Comparison of ENCODE assay signal across 9 cellular contexts in the genomic region with DNA sequence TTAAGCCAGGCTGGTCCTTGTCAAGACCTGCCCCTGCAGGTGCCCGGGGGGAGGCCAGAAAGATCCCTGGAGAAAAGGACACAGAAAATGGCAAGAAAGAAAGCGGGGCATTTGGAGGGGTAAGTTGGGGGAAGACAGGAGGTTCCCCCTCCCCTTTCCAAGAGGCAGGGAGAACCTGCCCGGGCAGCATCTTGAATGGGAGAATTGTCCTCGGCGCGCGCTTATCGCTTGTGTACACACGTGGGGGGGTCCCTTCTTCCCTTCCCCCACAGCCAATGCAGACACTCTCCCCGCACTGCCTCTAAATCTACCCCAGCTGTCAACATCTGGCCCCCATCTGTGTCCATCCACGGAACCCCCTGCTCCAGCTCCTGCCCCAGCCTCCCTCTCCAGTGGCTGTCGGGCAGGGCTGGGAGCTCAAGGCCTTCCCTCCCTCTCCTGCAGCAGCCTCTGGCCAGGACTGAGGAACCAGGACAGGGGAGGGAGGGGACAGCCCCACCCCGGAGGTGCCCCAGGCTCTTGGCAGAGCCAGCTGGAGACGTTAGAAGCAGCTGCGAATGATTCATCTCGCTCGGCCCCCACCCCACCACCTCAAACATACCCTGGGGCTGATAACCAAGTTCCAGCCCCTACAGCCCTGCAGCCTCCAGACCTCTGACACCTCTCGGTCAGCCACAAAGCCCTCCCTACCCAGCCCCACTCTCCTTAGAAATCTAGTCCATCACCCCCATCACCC. TPM values are rescaled to one million over a fixed set of nuclear protein-coding genes. Genes with fewer than 3 reads are reported as not detected.
DNase-seq lines count a peak whose midpoint lies in the region; ATAC-seq and TF ChIP-seq lines count a peak whose summit lies in the region.
"Had no signal": no experiment of that assay in that cellular context is flagged by ENCODE, and none has a peak within 500 bp of the region (broad histone marks: within the 10 kb centered on the region; RNA-seq: fewer than 3 reads in every experiment).

No MANE protein-coding gene starts in this region.

- H3K36me3 ChIP-seq in SK-N-MC (ENCODE audit: insufficient read depth, low read length), result peaks cover 41% of the 10 kb centered on the region
- H3K36me3 ChIP-seq in HAP-1 (replicated peaks), result peaks cover 36% of the 10 kb centered on the region

- H3K27ac ChIP-seq in SK-N-MC, result peak overlapping the region; percentile 60; the same call in 1 of the 2 replicates

- H3K9me3 Mint-ChIP-seq in glutamatergic neuron (ENCODE audit: unreplicated experiment) (peaks cover 18% of the 10 kb centered on the region), type B pancreatic cell (no peaks in the 10 kb centered on the region)
- H3K9me3 Mint-ChIP-seq: T-helper 1 cell treated with Interleukin-12 subunit alpha and Interleukin-12 subunit beta and Interleukin-4 antibody, amounts not matched to agents 30 μg/mL and 1 μg/mL, for 36 hours had no signal

- H3K4me1 ChIP-seq in HAP-1, result no peaks in the 10 kb centered on the region

- H3K27ac Mint-ChIP-seq in glutamatergic neuron (ENCODE audit: unreplicated experiment), result peak overlapping the region; percentile 98
- peak overlapping the region; percentile 70 for H3K27ac Mint-ChIP-seq in type B pancreatic cell
- H3K27ac Mint-ChIP-seq: T-helper 1 cell treated with Interleukin-12 subunit alpha and Interleukin-12 subunit beta and Interleukin-4 antibody, amounts not matched to agents 30 μg/mL and 1 μg/mL, for 36 hours had no signal

- H3K36me3 Mint-ChIP-seq in glutamatergic neuron (ENCODE audit: unreplicated experiment), result peaks cover 3% of the 10 kb centered on the region
- peaks cover 13% of the 10 kb centered on the region for H3K36me3 Mint-ChIP-seq in type B pancreatic cell

- no peak overlapping the region for H3K9ac ChIP-seq in SK-N-MC (ENCODE audit: insufficient read length)

- H3K27me3 ChIP-seq in HAP-1 (ENCODE audit: low read depth), result no peaks in the 10 kb centered on the region

- in situ Hi-C loops in HAP-1 (cut with MboI; ENCODE audit: low sequenced_read_pairs), result no loop called here

- peak; percentile 67 for DNase-seq in HK-2 (ENCODE audit: unreplicated experiment)
- no peak for DNase-seq in SK-N-MC (ENCODE audit: low read depth, low spot score)
- DNase-seq in glutamatergic neuron, result peak; percentile 71
- DNase-seq in type B pancreatic cell (ENCODE audit: extremely low spot score, unreplicated experiment), result no peak
- DNase-seq in GM10266 (ENCODE audit: extremely low spot score), result no peak
- no peak for DNase-seq in HAP-1 (ENCODE audit: low spot score in 2 of 2)

- H3K4me3 Mint-ChIP-seq in glutamatergic neuron (ENCODE audit: unreplicated experiment), result no peak overlapping the region
- H3K4me3 Mint-ChIP-seq in type B pancreatic cell, result no peak overlapping the region
- H3K4me3 Mint-ChIP-seq: T-helper 1 cell treated with Interleukin-12 subunit alpha and Interleukin-12 subunit beta and Interleukin-4 antibody, amounts not matched to agents 30 μg/mL and 1 μg/mL, for 36 hours had no signal

- H3K27me3 Mint-ChIP-seq in glutamatergic neuron (ENCODE audit: unreplicated experiment) (peaks cover 15% of the 10 kb centered on the region), type B pancreatic cell (no peaks in the 10 kb centered on the region)

- no peak for ATAC-seq in GM21786 (IDR thresholded peaks at IDR 0.05; ENCODE audit: unreplicated experiment)
- ATAC-seq: sciatic nerve had no signal

- TF ChIP-seq CTCF in glutamatergic neuron (IDR thresholded peaks at IDR 0.05; ENCODE audit: partially characterized antibody, unreplicated experiment) (no peak), type B pancreatic cell (conservative IDR thresholded peaks at IDR 0.05) (no peak), GM10266 (IDR thresholded peaks at IDR 0.05; ENCODE audit: control insufficient read depth, insufficient read depth, low read depth, missing control alignments) (no peak)

- peaks cover 20% of the 10 kb centered on the region for H3K4me1 Mint-ChIP-seq in glutamatergic neuron (ENCODE audit: low read depth, unreplicated experiment)
- peaks cover 19% of the 10 kb centered on the region for H3K4me1 Mint-ChIP-seq in type B pancreatic cell (ENCODE audit: unreplicated experiment)

- H3K4me3 ChIP-seq in SK-N-MC (no peak overlapping the region), HAP-1 (no peak overlapping the region)

- no peaks in the 10 kb centered on the region for H3K9me3 ChIP-seq in SK-N-MC (ENCODE audit: low read depth, low read length)
- H3K9me3 ChIP-seq in HAP-1, result no peaks in the 10 kb centered on the region

RNA-seq across cellular contexts. Expression of a gene that starts 25.3 kb away (rescaled TPM):
- total RNA-seq in glutamatergic neuron (ENCODE audit: unreplicated experiment) (21.5 TPM), type B pancreatic cell (ENCODE audit: low replicate concordance) (69.3 and 78.4 TPM in 2 replicates)

RNA-seq across cellular contexts. Expression of a gene that starts 50.5 kb away (rescaled TPM):
- total RNA-seq in glutamatergic neuron (ENCODE audit: unreplicated experiment) (36.7 TPM), type B pancreatic cell (ENCODE audit: low replicate concordance) (31.4 and 37.1 TPM in 2 replicates)

Comparison
In these comparisons a context has a peak if more than half of its experiments do, and no peak if none do; other contexts are left out.
1. DNase-seq: peak in HK-2 (single experiment) and glutamatergic neuron (single experiment); none in SK-N-MC (single experiment), type B pancreatic cell (single experiment), GM10266 (single experiment) and HAP-1 (0 of 2).